8 cellular contexts compared by ENCODE assay signal in the genomic region with DNA sequence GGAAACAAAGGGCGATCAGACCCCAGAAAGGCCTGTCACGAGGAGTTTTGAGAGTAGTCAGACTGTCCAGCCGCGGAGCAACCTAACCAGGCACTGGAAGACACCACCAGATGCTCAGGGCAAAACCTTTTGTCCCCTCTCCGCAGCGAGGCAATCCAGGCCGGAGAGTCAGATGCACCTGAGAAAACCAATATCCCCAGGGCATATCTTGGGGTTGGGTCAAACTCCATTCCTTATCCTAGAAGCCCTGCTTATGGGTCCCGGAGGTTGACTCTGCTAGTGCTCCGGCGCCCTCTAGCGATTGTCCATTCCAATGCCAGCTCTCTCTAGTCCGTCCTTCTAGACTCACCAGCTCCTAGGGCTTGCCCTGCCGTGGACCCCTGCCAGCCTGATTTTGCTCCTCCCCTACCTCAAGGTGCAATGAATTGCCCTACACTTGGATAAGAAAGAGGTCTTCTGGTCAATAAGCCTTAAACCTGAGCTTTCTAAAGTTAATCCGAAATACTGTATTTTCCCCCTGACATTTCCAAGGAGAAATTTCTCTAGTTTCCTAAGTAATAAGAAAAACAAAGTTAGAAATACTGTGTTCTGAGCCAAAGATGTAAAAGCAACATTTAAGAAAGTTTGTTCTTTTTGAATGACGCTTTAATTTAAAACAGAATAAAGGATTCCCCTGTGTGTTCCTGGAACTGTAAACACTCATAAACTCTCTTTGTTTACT. TPM values are rescaled to one million over a fixed set of nuclear protein-coding genes. Genes with fewer than 3 reads are reported as not detected.
DNase-seq lines count a peak whose midpoint lies in the region; ATAC-seq, FAIRE-seq and TF ChIP-seq lines count a peak whose summit lies in the region.

No MANE protein-coding gene starts in this region.

- TF ChIP-seq CTCF in DOHH2 (IDR thresholded peaks at IDR 0.05; ENCODE audit: low read depth, low read length, poor library complexity, severe bottlenecking): peak; percentile 85
- TF ChIP-seq CTCF in MM.1S (IDR thresholded peaks at IDR 0.05; ENCODE audit: low read length): peak; percentile 89
- peak; percentile 53 to 83 (median 78) for TF ChIP-seq CTCF in pancreas (IDR thresholded peaks at IDR 0.05)

- H3K27ac ChIP-seq in DOHH2 (ENCODE audit: low read depth, low read length) (no peak overlapping the region), MM.1S (ENCODE audit: low read length) (no peak overlapping the region), pancreas (no peak overlapping the region), aorta (ENCODE audit: low read depth in 1 of 2, low read length in 2 of 2) (no peak overlapping the region)

- H3K79me2 ChIP-seq in DOHH2 (ENCODE audit: control insufficient read depth, low read length): no peaks in the 10 kb centered on the region
- H3K79me2 ChIP-seq in MM.1S (ENCODE audit: low read length): no peaks in the 10 kb centered on the region

- no peak overlapping the region for H2AFZ ChIP-seq in MM.1S (ENCODE audit: low read length)

- H4K20me1 ChIP-seq in DOHH2 (ENCODE audit: control insufficient read depth, insufficient read depth, low read depth, low read length): no peaks in the 10 kb centered on the region
- no peaks in the 10 kb centered on the region for H4K20me1 ChIP-seq in MM.1S (ENCODE audit: insufficient read depth, low read length)

- H3K9me3 ChIP-seq in DOHH2 (ENCODE audit: control insufficient read depth, insufficient read depth, low read length) (no peaks in the 10 kb centered on the region), MM.1S (replicated peaks; ENCODE audit: insufficient read depth, low read length) (no peaks in the 10 kb centered on the region), pancreas (no peaks in the 10 kb centered on the region), aorta (ENCODE audit: control insufficient read depth, low read length) (no peaks in the 10 kb centered on the region)

- H3K36me3 ChIP-seq in DOHH2 (ENCODE audit: control insufficient read depth, low read length) (no peaks in the 10 kb centered on the region), MM.1S (replicated peaks; ENCODE audit: insufficient read depth, low read length) (no peaks in the 10 kb centered on the region), pancreas (no peaks in the 10 kb centered on the region), aorta (ENCODE audit: control insufficient read depth in 1 of 2, insufficient read depth in 2 of 2, low read length in 1 of 2) (no peaks in the 10 kb centered on the region)

- 19 to 21% methylated on average over 15 of the region's 15 CpGs for WGBS in pancreas, 2 donors
- 21 to 22% methylated on average over 15 of the region's 15 CpGs for WGBS in aorta, 2 donors

- no peak overlapping the region for H3K4me2 ChIP-seq in DOHH2 (ENCODE audit: low read length)
- H3K4me2 ChIP-seq in MM.1S (ENCODE audit: low read depth, low read length): no peak overlapping the region

- no peak overlapping the region for H3K9ac ChIP-seq in MM.1S (ENCODE audit: low read length)

- H3K4me1 ChIP-seq in DOHH2 (ENCODE audit: control insufficient read depth, low read length): no peaks in the 10 kb centered on the region
- 0 out of 2 replicates have a peak, but pooled peaks cover 2% of the 10 kb centered on the region for H3K4me1 ChIP-seq in MM.1S (ENCODE audit: low read length)
- H3K4me1 ChIP-seq in pancreas: no peaks in the 10 kb centered on the region
- no peaks in the 10 kb centered on the region for H3K4me1 ChIP-seq in aorta (ENCODE audit: control insufficient read depth in 1 of 2, insufficient read depth in 2 of 2, low read length in 2 of 2)

- H3K4me3 ChIP-seq in DOHH2 (ENCODE audit: low read length) (no peak overlapping the region), MM.1S (ENCODE audit: low read length) (no peak overlapping the region), pancreas (no peak overlapping the region), aorta (ENCODE audit: low read length in 2 of 2) (no peak overlapping the region)

- ATAC-seq in pancreas (peak; percentile 91 to 99 (median 97)), aorta (ENCODE audit: low FRiP score) (peak; percentile 80)

- DNase-seq in GOT3 (lab: John Stamatoyannopoulos, UW) (peak; percentile 32), MM.1S (peak; percentile 68), RPMI8226 (peak; percentile 79), glomerular endothelial cell (ENCODE audit: extremely low read depth, low read depth, low spot score) (peak; percentile 50), pancreas (peak; percentile 66 to 91 (median 84)), aorta (peak; percentile 85 to 93)
- DNase-seq in activated naive CD4-positive, alpha-beta T cell treated with Interleukin-2 at 50 U/mL for 16 hours: peak; percentile 47

- H3K27me3 ChIP-seq in DOHH2 (ENCODE audit: control insufficient read depth, low read length): peaks cover 9% of the 10 kb centered on the region; the same call in 1 of the 2 replicates
- H3K27me3 ChIP-seq in MM.1S (replicated peaks; ENCODE audit: insufficient read depth, low read length): peaks cover 6% of the 10 kb centered on the region
- H3K27me3 ChIP-seq in pancreas: peaks cover 0 to 7% (median 5%) of the 10 kb centered on the region in 4 donors
- no peaks in the 10 kb centered on the region for H3K27me3 ChIP-seq in aorta (ENCODE audit: control insufficient read depth in 1 of 2, insufficient read depth in 2 of 2, low read length in 1 of 2)

- H3K9me2 ChIP-seq in DOHH2 (replicated peaks; ENCODE audit: control insufficient read depth, low read length): no peaks in the 10 kb centered on the region
- no peaks in the 10 kb centered on the region for H3K9me2 ChIP-seq in MM.1S (replicated peaks; ENCODE audit: insufficient read depth, low read length)

- FAIRE-seq in pancreas (lab: Jason Lieb, UNC): no peak

- intact Hi-C loops in pancreas (cut with DNase I) (no loop called here), aorta (cut with DNase I) (loop anchor here (1.0 to 10.0 kb wide), 2 partner anchors 235 to 525 kb away; partner anchors contain the start of gene MRPL3 (in 1 of the 2))

- H3F3A ChIP-seq in DOHH2 (ENCODE audit: control insufficient read depth, insufficient read depth): no peaks in the 10 kb centered on the region
- H3F3A ChIP-seq in MM.1S (ENCODE audit: insufficient read depth, low read length): no peaks in the 10 kb centered on the region

RNA-seq across cellular contexts. Expression of gene CPNE4, which starts 5.5 kb away (rescaled TPM):
- not detected in 2 replicates for total RNA-seq in glomerular endothelial cell
- total RNA-seq in pancreas: 1 to 10 TPM in 1 of 6 donors, under 1 TPM in 5; 0.14 to 1.1 (median 0.50) TPM
- polyA plus RNA-seq in pancreas: 1 to 10 TPM in 1 of 2 donors, under 1 TPM in 1; 0.76 to 1.7 TPM
- total RNA-seq in aorta: 1 to 10 TPM in 1 of 2 donors, under 1 TPM in 1; 0.45 to 1.6 TPM
- polyA plus RNA-seq in aorta: 1 to 10 TPM in 1 of 2 donors, under 1 TPM in 1; 0.63 to 2.2 TPM

Comparison
In these comparisons a context has a peak if more than half of its experiments do, and no peak if none do; other contexts are left out.
1. DNase-seq: peak in every context shown above with its lines; median percentile 89 in aorta; 84 in pancreas; 79 in RPMI8226; 68 in MM.1S; 50 in glomerular endothelial cell; 47 in activated naive CD4-positive, alpha-beta T cell treated with Interleukin-2 at 50 U/mL for 16 hours; 32 in GOT3.
2. intact Hi-C loops: an anchor here in aorta (1.0 to 10.0 kb wide); none called in pancreas.